ENCODE assay signal across 8 cellular contexts in the genomic region with DNA sequence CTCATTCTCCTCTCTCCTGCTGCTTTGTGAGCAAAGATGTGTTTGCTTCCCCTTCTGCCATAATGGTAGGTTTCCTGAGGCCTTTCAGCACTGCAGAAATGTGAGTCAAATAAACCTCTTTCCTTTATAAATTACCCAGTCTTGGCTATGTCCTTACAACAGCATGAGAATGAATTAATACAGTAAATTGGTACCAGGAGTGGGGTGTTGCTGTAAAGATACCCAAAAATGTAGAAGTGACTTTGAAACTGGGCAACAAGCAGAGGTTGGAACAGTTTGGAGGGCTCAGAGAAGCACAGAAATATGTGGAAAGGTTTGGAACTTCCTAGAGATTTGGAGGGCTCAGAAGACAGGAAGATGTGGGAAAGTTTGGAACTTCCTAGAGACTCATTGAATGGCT.
"Had no signal": no experiment of that assay in that cellular context is flagged by ENCODE, and none has a peak within 500 bp of the region (broad histone marks: within the 10 kb centered on the region; RNA-seq: fewer than 3 reads in every experiment).

No MANE protein-coding gene starts in this region.

- DNase-seq: GDM1, GF-D8 had no signal

- H3K4me3 ChIP-seq: GM12878 had no signal

- ATAC-seq: GM12878 had no signal

- FAIRE-seq: G401.6, GM12878, GM12891, GM12892, GM18507, GM19239 had no signal
